ENCODE assay signal across 20 cellular contexts in the genomic region with DNA sequence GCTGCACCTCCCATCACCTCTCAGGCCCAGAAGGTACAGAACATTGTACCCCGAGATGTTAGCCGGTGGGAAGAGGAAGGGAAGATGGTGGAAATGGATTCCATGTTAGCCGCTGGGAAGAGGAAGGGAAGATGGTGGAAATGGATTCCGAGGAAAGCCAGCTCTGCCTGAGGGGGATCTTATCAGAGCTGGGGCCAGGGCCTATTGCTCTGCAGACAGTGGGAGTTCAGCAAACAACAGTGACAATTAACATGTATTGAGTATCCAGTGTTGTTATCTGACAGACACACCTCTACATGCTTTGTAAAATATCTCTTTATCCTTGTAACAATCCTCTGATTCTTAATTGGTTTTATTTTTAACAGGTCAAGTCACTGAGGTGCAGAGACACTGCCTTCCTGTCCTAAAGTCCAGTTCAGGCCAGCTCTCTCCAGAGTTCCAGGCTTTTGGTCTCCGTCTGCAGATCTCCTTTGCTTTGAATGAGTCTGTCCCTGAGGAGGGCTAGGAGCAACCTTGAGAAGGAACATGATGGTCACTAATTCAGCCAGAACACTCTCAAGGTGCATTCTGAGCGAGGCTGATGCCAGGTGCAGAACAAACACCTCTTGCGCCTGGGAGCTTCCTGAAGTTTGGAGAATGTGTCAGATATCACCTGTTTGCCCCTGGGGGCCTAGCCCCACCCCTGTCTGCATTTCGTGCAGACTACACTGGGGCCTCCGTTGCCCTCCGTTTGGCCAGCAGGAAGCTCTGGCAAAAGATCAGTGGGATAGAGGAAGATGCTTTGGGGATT.
"Had no signal": no experiment of that assay in that cellular context is flagged by ENCODE, and none has a peak within 500 bp of the region (broad histone marks: within the 10 kb centered on the region; RNA-seq: fewer than 3 reads in every experiment).

No MANE protein-coding gene starts in this region.

- ATAC-seq: left lobe of liver, natural killer cell, right cardiac atrium, upper lobe of right lung had no signal

- H3K9me3 Mint-ChIP-seq: activated B cell treated with CpG ODN at 0.5 μM for 24 hours; activated CD4-positive, alpha-beta memory T cell treated with anti-CD3 and anti-CD28 coated beads for 36 hours; activated naive CD8-positive, alpha-beta T cell treated with anti-CD3 and anti-CD28 coated beads for 36 hours; natural killer cell had no signal

- H3K36me3 Mint-ChIP-seq: activated CD4-positive, alpha-beta memory T cell treated with anti-CD3 and anti-CD28 coated beads for 36 hours; activated naive CD8-positive, alpha-beta T cell treated with anti-CD3 and anti-CD28 coated beads for 36 hours; natural killer cell had no signal

- H3K9me3 ChIP-seq: upper lobe of right lung had no signal

- H3K4me3 ChIP-seq: lung, upper lobe of right lung had no signal

- DNase-seq: activated B cell treated with CpG ODN at 0.5 μM for 24 hours; activated CD4-positive, alpha-beta memory T cell treated with anti-CD3 and anti-CD28 coated beads for 36 hours; activated CD4-positive, alpha-beta T cell treated with anti-CD3 and anti-CD28 coated beads for 4 hours; activated naive CD4-positive, alpha-beta T cell treated with Interleukin-2 at 50 U/mL for 16 hours; activated naive CD8-positive, alpha-beta T cell treated with anti-CD3 and anti-CD28 coated beads for 36 hours; activated T-cell treated with anti-CD3 and anti-CD28 coated beads, Interleukin-2, amount 50 U/mL, for 48 hours; central memory CD4-positive, alpha-beta T cell; dermis blood vessel endothelial cell; effector CD8-positive, alpha-beta T cell; foreskin melanocyte; midbrain; natural killer cell; nucleus accumbens; right cardiac atrium; stimulated activated CD4-positive, alpha-beta T cell treated with anti-CD3 and anti-CD28 coated beads, Interleukin-4, amount 100 ng/mL, for 24 hours; stimulated activated naive CD4-positive, alpha-beta T cell treated with Interleukin-2 at 50 U/mL for 16 hours; upper lobe of right lung had no signal

- H3K79me2 ChIP-seq: parathyroid adenoma had no signal

- H3K27me3 ChIP-seq: upper lobe of right lung had no signal

- H3K4me1 ChIP-seq: parathyroid adenoma had no signal

- H3K27ac ChIP-seq: parathyroid adenoma, upper lobe of right lung had no signal

- H3K36me3 ChIP-seq: upper lobe of right lung had no signal

- H3K27ac Mint-ChIP-seq: activated B cell treated with CpG ODN at 0.5 μM for 24 hours; activated CD4-positive, alpha-beta memory T cell treated with anti-CD3 and anti-CD28 coated beads for 36 hours; activated naive CD8-positive, alpha-beta T cell treated with anti-CD3 and anti-CD28 coated beads for 36 hours; natural killer cell had no signal

- H3K4me1 Mint-ChIP-seq: activated B cell treated with CpG ODN at 0.5 μM for 24 hours; activated naive CD8-positive, alpha-beta T cell treated with anti-CD3 and anti-CD28 coated beads for 36 hours; natural killer cell had no signal

- H3K27me3 Mint-ChIP-seq: activated naive CD8-positive, alpha-beta T cell treated with anti-CD3 and anti-CD28 coated beads for 36 hours had no signal

- H3K4me3 Mint-ChIP-seq: activated B cell treated with CpG ODN at 0.5 μM for 24 hours; activated CD4-positive, alpha-beta memory T cell treated with anti-CD3 and anti-CD28 coated beads for 36 hours; activated naive CD8-positive, alpha-beta T cell treated with anti-CD3 and anti-CD28 coated beads for 36 hours; natural killer cell had no signal

- H3K9ac ChIP-seq: parathyroid adenoma had no signal

- H2AFZ ChIP-seq: parathyroid adenoma had no signal
